Comparison of ENCODE assay signal across 15 cellular contexts in genomic region chr3:151556591-151556990, GRCh38.
"Had no signal": no experiment of that assay in that cellular context is flagged by ENCODE, and none has a peak within 500 bp of the region (broad histone marks: within the 10 kb centered on the region; RNA-seq: fewer than 3 reads in every experiment).

No MANE protein-coding gene starts in this region.

- H3K27me3 ChIP-seq: breast epithelium, dorsolateral prefrontal cortex, esophagus squamous epithelium, heart right ventricle had no signal

- H3K4me3 ChIP-seq: breast epithelium, dorsolateral prefrontal cortex, esophagus squamous epithelium, heart right ventricle, mucosa of descending colon had no signal

- H3K9me3 ChIP-seq: breast epithelium, esophagus squamous epithelium, heart right ventricle, mucosa of descending colon had no signal

- H3K27ac ChIP-seq: breast epithelium, dorsolateral prefrontal cortex, esophagus squamous epithelium, heart right ventricle, VCaP had no signal

- DNase-seq: activated CD4-positive, alpha-beta memory T cell treated with anti-CD3 and anti-CD28 coated beads for 36 hours; activated naive CD8-positive, alpha-beta T cell treated with anti-CD3 and anti-CD28 coated beads, Interleukin-2, amount 10 ng/mL, durations not matched to agents 7 days and 5 days; aorta; dorsolateral prefrontal cortex; esophagus squamous epithelium; foreskin melanocyte; heart right ventricle; mucosa of descending colon; naive thymus-derived CD8-positive, alpha-beta T cell; nucleus accumbens; stimulated activated CD4-positive, alpha-beta T cell treated with anti-CD3 and anti-CD28 coated beads, Interleukin-2, amount 100 ng/mL, for 48 hours; stimulated activated naive CD4-positive, alpha-beta T cell treated with Interleukin-2 at 50 U/mL for 16 hours had no signal

- FAIRE-seq: islet of Langerhans had no signal

- ATAC-seq: heart right ventricle; naive thymus-derived CD8-positive, alpha-beta T cell had no signal

- H3K4me1 ChIP-seq: breast epithelium had no signal

- H3K36me3 ChIP-seq: breast epithelium, esophagus squamous epithelium, heart right ventricle had no signal
